ENCODE assay signal across 23 cellular contexts in genomic region chr6:145051661-145052060, GRCh38.
DNase-seq lines count a peak whose midpoint lies in the region; ATAC-seq and TF ChIP-seq lines count a peak whose summit lies in the region.
"Had no signal": no experiment of that assay in that cellular context is flagged by ENCODE, and none has a peak within 500 bp of the region (broad histone marks: within the 10 kb centered on the region; RNA-seq: fewer than 3 reads in every experiment).

No MANE protein-coding gene starts in this region.

- DNase-seq in GM03348 (ENCODE audit: low spot score) (peak; percentile 9), NAMALWA (ENCODE audit: low spot score) (peak; percentile 40), fibroblast of gingiva (ENCODE audit: low read depth) (peak; percentile 57), pons (ENCODE audit: low spot score) (peak; percentile 28), NCI-H526 treated with DMSO at 0.1 percent for 48 hours (lab: John Stamatoyannopoulos, UW) (no peak), nephron progenitor cell (no peak), ureter (ENCODE audit: low spot score) (no peak)
- no peak for DNase-seq in activated CD8-positive, alpha-beta memory T cell treated with anti-CD3 and anti-CD28 coated beads, Interleukin-2, amount 10 ng/mL, durations not matched to agents 7 days and 5 days
- DNase-seq: activated T-cell treated with anti-CD3 and anti-CD28 coated beads for 4 hours; DMS153; effector CD4-positive, alpha-beta T cell; KBM-7; mesenchymal stem cell; NCI-H1436; NCI-H2081; NCI-H774; Peyer's patch; right cardiac atrium; SHP77 treated with DMSO at 0.1 percent for 48 hours; stimulated activated CD4-positive, alpha-beta T cell treated with anti-CD3 and anti-CD28 coated beads, Interleukin-2, amount 100 ng/mL, for 48 hours; trophoblast cell had no signal

- no peak overlapping the region for H3K27ac Mint-ChIP-seq in activated CD8-positive, alpha-beta memory T cell treated with anti-CD3 and anti-CD28 coated beads, Interleukin-2, amount 10 ng/mL, durations not matched to agents 7 days and 5 days
- H3K27ac Mint-ChIP-seq in nephron progenitor cell, result no peak overlapping the region
- H3K27ac Mint-ChIP-seq: activated naive CD4-positive, alpha-beta T cell treated with anti-CD3 and anti-CD28 coated beads, Interleukin-2, amount 50 U/mL, for 72 hours had no signal

- ATAC-seq in activated CD8-positive, alpha-beta memory T cell treated with anti-CD3 and anti-CD28 coated beads, Interleukin-2, amount 10 ng/mL, durations not matched to agents 7 days and 5 days, result no peak
- ATAC-seq: activated naive CD4-positive, alpha-beta T cell treated with anti-CD3 and anti-CD28 coated beads, Interleukin-2, amount 50 U/mL, for 72 hours; right cardiac atrium had no signal

- H3K9me3 Mint-ChIP-seq in activated CD8-positive, alpha-beta memory T cell treated with anti-CD3 and anti-CD28 coated beads, Interleukin-2, amount 10 ng/mL, durations not matched to agents 7 days and 5 days (ENCODE audit: low read depth), result no peaks in the 10 kb centered on the region
- no peaks in the 10 kb centered on the region for H3K9me3 Mint-ChIP-seq in nephron progenitor cell
- H3K9me3 Mint-ChIP-seq: activated naive CD4-positive, alpha-beta T cell treated with anti-CD3 and anti-CD28 coated beads, Interleukin-2, amount 50 U/mL, for 72 hours; neural crest cell had no signal

- no peak overlapping the region for H3K4me3 Mint-ChIP-seq in activated CD8-positive, alpha-beta memory T cell treated with anti-CD3 and anti-CD28 coated beads, Interleukin-2, amount 10 ng/mL, durations not matched to agents 7 days and 5 days
- no peak overlapping the region for H3K4me3 Mint-ChIP-seq in nephron progenitor cell
- H3K4me3 Mint-ChIP-seq: neural crest cell had no signal

- no peaks in the 10 kb centered on the region for H3K36me3 Mint-ChIP-seq in activated CD8-positive, alpha-beta memory T cell treated with anti-CD3 and anti-CD28 coated beads, Interleukin-2, amount 10 ng/mL, durations not matched to agents 7 days and 5 days
- no peaks in the 10 kb centered on the region for H3K36me3 Mint-ChIP-seq in nephron progenitor cell (ENCODE audit: low read depth)
- H3K36me3 Mint-ChIP-seq: activated naive CD4-positive, alpha-beta T cell treated with anti-CD3 and anti-CD28 coated beads, Interleukin-2, amount 50 U/mL, for 72 hours had no signal

- no peak for TF ChIP-seq CTCF in nephron progenitor cell (IDR thresholded peaks at IDR 0.05)

- CTCF ChIA-PET in activated CD8-positive, alpha-beta memory T cell treated with anti-CD3 and anti-CD28 coated beads, Interleukin-2, amount 10 ng/mL, durations not matched to agents 7 days and 5 days (lab: Charles Lee), result no interaction called here

- H3K27me3 Mint-ChIP-seq in activated CD8-positive, alpha-beta memory T cell treated with anti-CD3 and anti-CD28 coated beads, Interleukin-2, amount 10 ng/mL, durations not matched to agents 7 days and 5 days, result peaks cover 5% of the 10 kb centered on the region
- no peaks in the 10 kb centered on the region for H3K27me3 Mint-ChIP-seq in nephron progenitor cell (ENCODE audit: low read depth, poor library complexity)

- H3K4me1 Mint-ChIP-seq in activated CD8-positive, alpha-beta memory T cell treated with anti-CD3 and anti-CD28 coated beads, Interleukin-2, amount 10 ng/mL, durations not matched to agents 7 days and 5 days, result no peaks in the 10 kb centered on the region
- no peaks in the 10 kb centered on the region for H3K4me1 Mint-ChIP-seq in nephron progenitor cell
- H3K4me1 Mint-ChIP-seq: neural crest cell had no signal

Comparison
In these comparisons a context has a peak if more than half of its experiments do, and no peak if none do; other contexts are left out.
1. DNase-seq: peak in GM03348 (single experiment), NAMALWA (single experiment), fibroblast of gingiva (single experiment) and pons (single experiment); none in NCI-H526 treated with DMSO at 0.1 percent for 48 hours (single experiment), activated CD8-positive, alpha-beta memory T cell treated with anti-CD3 and anti-CD28 coated beads, Interleukin-2, amount 10 ng/mL, durations not matched to agents 7 days and 5 days (single experiment), nephron progenitor cell (single experiment) and ureter (single experiment).